In the genomic region with DNA sequence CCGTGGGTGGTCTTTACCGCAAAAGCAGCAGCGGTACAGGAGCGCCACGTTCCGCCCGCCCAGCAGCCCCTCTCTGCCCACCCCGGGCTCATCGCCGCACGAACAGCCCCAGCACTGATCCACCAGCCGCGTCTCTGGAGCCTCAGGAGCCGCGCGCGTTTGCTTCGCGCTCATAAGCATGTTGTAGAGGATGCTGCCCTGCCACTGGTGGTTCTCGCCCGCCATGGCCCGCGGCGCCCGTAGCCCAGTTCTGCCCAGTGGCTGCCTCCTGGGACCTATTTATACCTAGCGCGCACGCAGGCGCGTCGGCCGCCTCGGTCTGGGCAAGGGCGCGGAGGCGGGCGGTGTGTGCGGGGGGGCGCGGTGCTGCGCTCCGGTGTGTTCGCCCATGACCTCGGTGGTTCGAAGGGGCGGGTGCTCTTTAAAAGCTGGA, we compare ENCODE assay signal across 10 cellular contexts. TPM values are rescaled to one million over a fixed set of nuclear protein-coding genes. Genes with fewer than 3 reads are reported as not detected.
DNase-seq lines count a peak whose midpoint lies in the region; ATAC-seq and TF ChIP-seq lines count a peak whose summit lies in the region.
"Had no signal": no experiment of that assay in that cellular context is flagged by ENCODE, and none has a peak within 500 bp of the region (broad histone marks: within the 10 kb centered on the region; RNA-seq: fewer than 3 reads in every experiment).

A gene with protein sequence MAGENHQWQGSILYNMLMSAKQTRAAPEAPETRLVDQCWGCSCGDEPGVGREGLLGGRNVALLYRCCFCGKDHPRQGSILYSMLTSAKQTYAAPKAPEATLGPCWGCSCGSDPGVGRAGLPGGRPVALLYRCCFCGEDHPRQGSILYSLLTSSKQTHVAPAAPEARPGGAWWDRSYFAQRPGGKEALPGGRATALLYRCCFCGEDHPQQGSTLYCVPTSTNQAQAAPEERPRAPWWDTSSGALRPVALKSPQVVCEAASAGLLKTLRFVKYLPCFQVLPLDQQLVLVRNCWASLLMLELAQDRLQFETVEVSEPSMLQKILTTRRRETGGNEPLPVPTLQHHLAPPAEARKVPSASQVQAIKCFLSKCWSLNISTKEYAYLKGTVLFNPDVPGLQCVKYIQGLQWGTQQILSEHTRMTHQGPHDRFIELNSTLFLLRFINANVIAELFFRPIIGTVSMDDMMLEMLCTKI (minus strand): TSS at position 252 of the 433 bp plus-strand sequence. CDS start 27 bp downstream, at position 225.

- H3K4me3 Mint-ChIP-seq in endothelial cell (ENCODE audit: unreplicated experiment) = no peak within 1 kb of the TSS
- peak within 1 kb of the TSS; percentile 74 for H3K4me3 Mint-ChIP-seq in neural crest cell
- no peak within 1 kb of the TSS for H3K4me3 Mint-ChIP-seq in activated naive CD8-positive, alpha-beta T cell treated with anti-CD3 and anti-CD28 coated beads for 36 hours

- TF ChIP-seq CTCF in endothelial cell (IDR thresholded peaks at IDR 0.05; ENCODE audit: unreplicated experiment) (no peak), neural crest cell (conservative IDR thresholded peaks at IDR 0.05) (no peak)

- H3K9me3 Mint-ChIP-seq in endothelial cell (ENCODE audit: unreplicated experiment) = no peaks in the 10 kb centered on the region
- no peaks in the 10 kb centered on the region for H3K9me3 Mint-ChIP-seq in neural crest cell
- no peaks in the 10 kb centered on the region for H3K9me3 Mint-ChIP-seq in activated naive CD8-positive, alpha-beta T cell treated with anti-CD3 and anti-CD28 coated beads for 36 hours

- H3K27me3 Mint-ChIP-seq in endothelial cell (ENCODE audit: unreplicated experiment) (peaks cover 6% of the 10 kb centered on the region), neural crest cell (ENCODE audit: low read depth) (peaks cover 55% of the 10 kb centered on the region)
- H3K27me3 Mint-ChIP-seq in activated naive CD8-positive, alpha-beta T cell treated with anti-CD3 and anti-CD28 coated beads for 36 hours = peaks cover 16% of the 10 kb centered on the region

- H3K27ac Mint-ChIP-seq in endothelial cell (ENCODE audit: unreplicated experiment) (no peak within 1 kb of the TSS), neural crest cell (ENCODE audit: unreplicated experiment) (no peak within 1 kb of the TSS)
- no peak within 1 kb of the TSS for H3K27ac Mint-ChIP-seq in activated naive CD8-positive, alpha-beta T cell treated with anti-CD3 and anti-CD28 coated beads for 36 hours

- DNase-seq in COLO668 (lab: John Stamatoyannopoulos, UW; ENCODE audit: unreplicated experiment) = peak; percentile 84
- peak; percentile 38 to 43 for DNase-seq in NCI-H1930 (lab: John Stamatoyannopoulos, UW)
- DNase-seq in endothelial cell (ENCODE audit: low spot score) = peak; percentile 3
- no peak for DNase-seq in neural crest cell (ENCODE audit: low read depth, low spot score)
- no peak for DNase-seq in activated naive CD8-positive, alpha-beta T cell treated with anti-CD3 and anti-CD28 coated beads for 36 hours
- no peak for DNase-seq in activated naive CD4-positive, alpha-beta T cell (lab: John Stamatoyannopoulos, UW)
- DNase-seq: activated CD8-positive, alpha-beta memory T cell treated with anti-CD3 and anti-CD28 coated beads for 24 hours; colonic mucosa had no signal

- no peaks in the 10 kb centered on the region for H3K36me3 Mint-ChIP-seq in endothelial cell (ENCODE audit: low read depth, unreplicated experiment)
- no peaks in the 10 kb centered on the region for H3K36me3 Mint-ChIP-seq in neural crest cell (ENCODE audit: low read depth)
- H3K36me3 Mint-ChIP-seq in activated naive CD8-positive, alpha-beta T cell treated with anti-CD3 and anti-CD28 coated beads for 36 hours = no peaks in the 10 kb centered on the region

- ATAC-seq in HG03442 (IDR thresholded peaks at IDR 0.05; ENCODE audit: unreplicated experiment) (no peak), HG03432 (IDR thresholded peaks at IDR 0.05; ENCODE audit: unreplicated experiment) (no peak)

- no peaks in the 10 kb centered on the region for H3K4me1 Mint-ChIP-seq in endothelial cell (ENCODE audit: unreplicated experiment)
- peaks cover 19% of the 10 kb centered on the region for H3K4me1 Mint-ChIP-seq in neural crest cell
- H3K4me1 Mint-ChIP-seq in activated naive CD8-positive, alpha-beta T cell treated with anti-CD3 and anti-CD28 coated beads for 36 hours = no peaks in the 10 kb centered on the region

RNA-seq across cellular contexts. Expression of the gene that starts here (rescaled TPM):
- total RNA-seq in endothelial cell (ENCODE audit: unreplicated experiment) (not detected), neural crest cell (not detected in 2 replicates)
- total RNA-seq in activated naive CD8-positive, alpha-beta T cell treated with anti-CD3 and anti-CD28 coated beads for 36 hours = not detected

Comparison
In these comparisons a context has a peak if more than half of its experiments do, and no peak if none do; other contexts are left out.
1. Peak in DNase-seq in endothelial cell; RNA of the gene not detected or under 1 TPM.
2. DNase-seq: peak in COLO668 (single experiment) and NCI-H1930 (2 of 2); none in neural crest cell (single experiment), activated naive CD8-positive, alpha-beta T cell treated with anti-CD3 and anti-CD28 coated beads for 36 hours (single experiment) and activated naive CD4-positive, alpha-beta T cell (0 of 4).